ENCODE assay signal across 15 cellular contexts in genomic region chr9:89667730-89668129, GRCh38.
A peak's percentile ranks its signal among the peaks of the same experiment; 100 is the strongest.
DNase-seq lines count a peak whose midpoint lies in the region; ATAC-seq, FAIRE-seq and TF ChIP-seq lines count a peak whose summit lies in the region.
"Had no signal": no experiment of that assay in that cellular context is flagged by ENCODE, and none has a peak within 500 bp of the region (broad histone marks: within the 10 kb centered on the region; RNA-seq: fewer than 3 reads in every experiment).

No MANE protein-coding gene starts in this region.

- no peak overlapping the region for H3K4me3 ChIP-seq in left ventricle myocardium inferior
- no peak overlapping the region for H3K4me3 ChIP-seq in HepG2 (replicated peaks in 1 of 3; ENCODE audit: insufficient read depth in 1 of 3, low read depth in 2 of 3, low read length in 3 of 3)
- H3K4me3 ChIP-seq: SK-N-MC had no signal

- H4K20me1 ChIP-seq in HepG2 (ENCODE audit: insufficient read depth, low read length) = no peaks in the 10 kb centered on the region

- no peak for TF ChIP-seq RAD21 in HepG2 (CRISPR knock-in tag; IDR thresholded peaks at IDR 0.05)

- no peak overlapping the region for H2AFZ ChIP-seq in HepG2 (ENCODE audit: low read length)

- no peak overlapping the region for H3K4me2 ChIP-seq in HepG2 (ENCODE audit: low read depth, low read length)

- TF ChIP-seq EP300 in HepG2 (IDR thresholded peaks at IDR 0.05; ENCODE audit: low read depth in 2 of 2, low read length in 2 of 2) (no peak), HepG2 (CRISPR knock-in tag; IDR thresholded peaks at IDR 0.05; ENCODE audit: borderline replicate concordance) (no peak)

- H3K27me3 ChIP-seq in left ventricle myocardium inferior (ENCODE audit: low read depth) = no peaks in the 10 kb centered on the region
- H3K27me3 ChIP-seq in HepG2 (ENCODE audit: control insufficient read depth in 1 of 2, insufficient read depth in 2 of 2, low read length in 2 of 2) = peaks cover 2 to 22% of the 10 kb centered on the region in 2 experiments; a peak in 3 of 5 replicates

- DNase-seq in Right ventricle myocardium superior (no peak), left ventricle myocardium inferior (no peak), NCI-H510A (lab: John Stamatoyannopoulos, UW) (peak; percentile 87), HepG2 (ENCODE audit: low spot score) (no peak), type B pancreatic cell (ENCODE audit: extremely low spot score, unreplicated experiment) (no peak), NCI-H446 (lab: John Stamatoyannopoulos, UW) (no peak)
- no peak for DNase-seq in activated CD4-positive, alpha-beta T cell treated with anti-CD3 and anti-CD28 coated beads for 36 hours
- DNase-seq: activated naive CD4-positive, alpha-beta T cell; Calu3; effector CD4-positive, alpha-beta T cell; MM.1S; stimulated activated CD4-positive, alpha-beta T cell treated with anti-CD3 and anti-CD28 coated beads, Interleukin-15, amount 100 ng/mL, for 24 hours; WERI-Rb-1 had no signal

- intact Hi-C loops in Right ventricle myocardium superior (cut with DNase I) = no loop called here
- intact Hi-C loops in left ventricle myocardium inferior (cut with micrococcal nuclease) = loop anchor here (10.0 kb wide), 1 partner anchor 63 kb away; the partner anchor contains the start of gene GADD45G
- intact Hi-C loops in HepG2 (cut with micrococcal nuclease; ENCODE audit: unreplicated experiment) = no loop called here
- intact Hi-C loops in activated CD4-positive, alpha-beta T cell treated with anti-CD3 and anti-CD28 coated beads for 36 hours (cut with DNase I, micrococcal nuclease) = no loop called here

- no peak overlapping the region for H3K4me3 Mint-ChIP-seq in type B pancreatic cell
- H3K4me3 Mint-ChIP-seq in activated CD4-positive, alpha-beta T cell treated with anti-CD3 and anti-CD28 coated beads for 36 hours = no peak overlapping the region

- WGBS in HepG2 (ENCODE audit: low lambda C conversion rate) = 5% methylated on average over 6 of the region's 8 CpGs

- H3K4me1 Mint-ChIP-seq in type B pancreatic cell (ENCODE audit: unreplicated experiment) = peaks cover 24% of the 10 kb centered on the region
- H3K4me1 Mint-ChIP-seq in activated CD4-positive, alpha-beta T cell treated with anti-CD3 and anti-CD28 coated beads for 36 hours = peaks cover 3% of the 10 kb centered on the region

- H3K9me3 ChIP-seq in left ventricle myocardium inferior (replicated peaks) (no peaks in the 10 kb centered on the region), HepG2 (ENCODE audit: low read length) (no peaks in the 10 kb centered on the region)

- peaks cover 4% of the 10 kb centered on the region for H3K27me3 Mint-ChIP-seq in type B pancreatic cell
- no peaks in the 10 kb centered on the region for H3K27me3 Mint-ChIP-seq in activated CD4-positive, alpha-beta T cell treated with anti-CD3 and anti-CD28 coated beads for 36 hours

- H3K4me1 ChIP-seq in left ventricle myocardium inferior = peaks cover 13% of the 10 kb centered on the region
- peaks cover 39% of the 10 kb centered on the region for H3K4me1 ChIP-seq in HepG2 (ENCODE audit: insufficient read depth, low read length)

- TF ChIP-seq CTCF in left ventricle myocardium inferior (IDR thresholded peaks at IDR 0.05; ENCODE audit: borderline replicate concordance) (no peak), HepG2 (CRISPR knock-in tag; IDR thresholded peaks at IDR 0.05) (no peak), type B pancreatic cell (conservative IDR thresholded peaks at IDR 0.05) (no peak)

- H3K9ac ChIP-seq in HepG2 (ENCODE audit: insufficient read depth, low read depth, low read length) = no peak overlapping the region

- peak; percentile 66 for ATAC-seq in Right ventricle myocardium superior (ENCODE audit: poor library complexity)
- ATAC-seq in HepG2 = 0 out of 3 replicates have a peak, but pooled peaks have one; percentile 16
- no peak for ATAC-seq in activated CD4-positive, alpha-beta T cell treated with anti-CD3 and anti-CD28 coated beads for 36 hours
- no peak for ATAC-seq in HG03196 (IDR thresholded peaks at IDR 0.05; ENCODE audit: unreplicated experiment)

- POLR2A ChIA-PET in HepG2 (lab: Yijun Ruan, JAX) = no interaction called here
- POLR2A ChIA-PET in activated CD4-positive, alpha-beta T cell treated with anti-CD3 and anti-CD28 coated beads for 36 hours (lab: Charles Lee) = no interaction called here

- CTCF ChIA-PET in HepG2 (lab: Yijun Ruan, JAX; ENCODE audit: low intra/inter-chr PET ratio, low total read pairs) = no interaction called here
- CTCF ChIA-PET in activated CD4-positive, alpha-beta T cell treated with anti-CD3 and anti-CD28 coated beads for 36 hours (lab: Charles Lee) = no interaction called here

- H3K79me2 ChIP-seq in HepG2 (ENCODE audit: insufficient read depth, low read length) = no peaks in the 10 kb centered on the region

- no peak for FAIRE-seq in HepG2 (lab: Jason Lieb, UNC)

- H3K36me3 Mint-ChIP-seq in type B pancreatic cell = no peaks in the 10 kb centered on the region
- no peaks in the 10 kb centered on the region for H3K36me3 Mint-ChIP-seq in activated CD4-positive, alpha-beta T cell treated with anti-CD3 and anti-CD28 coated beads for 36 hours (ENCODE audit: low read depth)

- no peak for TF ChIP-seq POLR2A in HepG2 (IDR thresholded peaks at IDR 0.05; ENCODE audit: insufficient read depth in 1 of 2, low read depth in 2 of 2, low read length in 2 of 2)

- BruUV-seq in HepG2 (replicated peaks; lab: Mats Ljungman, UMichigan) = no TSS peak

- no peaks in the 10 kb centered on the region for H3K9me3 Mint-ChIP-seq in type B pancreatic cell
- peaks cover 5% of the 10 kb centered on the region for H3K9me3 Mint-ChIP-seq in activated CD4-positive, alpha-beta T cell treated with anti-CD3 and anti-CD28 coated beads for 36 hours (ENCODE audit: low read depth)

- H3K27ac Mint-ChIP-seq in type B pancreatic cell = peak overlapping the region; percentile 5
- no peak overlapping the region for H3K27ac Mint-ChIP-seq in activated CD4-positive, alpha-beta T cell treated with anti-CD3 and anti-CD28 coated beads for 36 hours

- H3K36me3 ChIP-seq in left ventricle myocardium inferior (no peaks in the 10 kb centered on the region), HepG2 (replicated peaks in 1 of 2; ENCODE audit: control insufficient read depth in 1 of 2, insufficient read depth in 2 of 2, low read length in 2 of 2) (no peaks in the 10 kb centered on the region)
- H3K36me3 ChIP-seq: WERI-Rb-1 had no signal

- in situ Hi-C loops in HepG2 (cut with HindIII; ENCODE audit: extremely low pct_ligation_motif_present, low pct_unique_long_range_greater_than_20kb) = no loop called here

- H3K27ac ChIP-seq in left ventricle myocardium inferior (replicated peaks) = no peak overlapping the region
- no peak overlapping the region for H3K27ac ChIP-seq in HepG2 (ENCODE audit: extremely low read length, insufficient read depth, low read length)
- H3K27ac ChIP-seq: SK-N-MC, WERI-Rb-1 had no signal

TF ChIP-seq in HepG2, 621 proteins besides CTCF, POLR2A, EP300 and RAD21 (continues in another document):
- TF ChIP-seq NCOA2 (CRISPR knock-in tag; IDR thresholded peaks at IDR 0.05) (0 out of 2 replicates have a peak, but pooled peaks have one; percentile 36), ZNF563 (CRISPR knock-in tag; IDR thresholded peaks at IDR 0.05) (no peak), LBX2 (CRISPR knock-in tag; IDR thresholded peaks at IDR 0.05; ENCODE audit: borderline replicate concordance) (no peak), ZNF350 (CRISPR knock-in tag; IDR thresholded peaks at IDR 0.05; ENCODE audit: borderline replicate concordance, low read depth) (no peak), PBX2 (CRISPR knock-in tag; IDR thresholded peaks at IDR 0.05) (no peak), DMTF1 (CRISPR knock-in tag; IDR thresholded peaks at IDR 0.05) (no peak), ZNF746 (CRISPR knock-in tag; IDR thresholded peaks at IDR 0.05) (no peak), DBP (CRISPR knock-in tag; IDR thresholded peaks at IDR 0.05; ENCODE audit: not compliant biosample characterization) (no peak)

Comparison
In these comparisons a context has a peak if more than half of its experiments do, and no peak if none do; other contexts are left out.
1. ATAC-seq: peak in Right ventricle myocardium superior (single experiment) and HepG2 (single experiment); none in activated CD4-positive, alpha-beta T cell treated with anti-CD3 and anti-CD28 coated beads for 36 hours (single experiment) and HG03196 (single experiment).